Comparison of ENCODE assay signal across 8 cellular contexts in genomic region chr11:75597636-75598035, GRCh38. TPM values are rescaled to one million over a fixed set of nuclear protein-coding genes. Genes with fewer than 3 reads are reported as not detected.
DNase-seq lines count a peak whose midpoint lies in the region; ATAC-seq and TF ChIP-seq lines count a peak whose summit lies in the region.

No MANE protein-coding gene starts in this region.

- DNase-seq in NCI-H524 (lab: John Stamatoyannopoulos, UW) (peak; percentile 18 to 67), NCI-H524 treated with DMSO at 0.1 percent for 48 hours (lab: John Stamatoyannopoulos, UW) (no peak), NCI-H1092 treated with DMSO at 0.1 percent for 48 hours (lab: John Stamatoyannopoulos, UW) (peak; percentile 74), UCSD-AML1 (lab: John Stamatoyannopoulos, UW; ENCODE audit: unreplicated experiment) (peak; percentile 24), right lobe of liver (no peak), occipital lobe (lab: John Stamatoyannopoulos, UW) (no peak), HK-2 (ENCODE audit: unreplicated experiment) (no peak)

- peak in 3 of 4 donors; percentile 32 to 50 (median 46) for ATAC-seq in right lobe of liver
- no peak for ATAC-seq in HG03342 (IDR thresholded peaks at IDR 0.05; ENCODE audit: unreplicated experiment)

- H3K27me3 ChIP-seq in right lobe of liver = no peaks in the 10 kb centered on the region

- TF ChIP-seq CTCF in right lobe of liver (IDR thresholded peaks at IDR 0.05) = peak in 3 of 4 donors; percentile 16 to 30 (median 29)

- intact Hi-C loops in right lobe of liver (cut with DNase I) = no loop called here

- 17% methylated on average over 1 of the region's 4 CpGs for WGBS in right lobe of liver (ENCODE audit: insufficient coverage, low coverage, low lambda C conversion rate, missing lambda C conversion rate)

- no peaks in the 10 kb centered on the region for H3K36me3 ChIP-seq in right lobe of liver

- no peaks in the 10 kb centered on the region for H3K4me1 ChIP-seq in right lobe of liver

- H3K9me3 ChIP-seq in right lobe of liver = no peaks in the 10 kb centered on the region

- no peak overlapping the region for H3K27ac ChIP-seq in right lobe of liver

- no peak overlapping the region for H3K4me3 ChIP-seq in right lobe of liver

- TF ChIP-seq POLR2A in right lobe of liver (IDR thresholded peaks at IDR 0.05) = no peak

RNA-seq across cellular contexts. Expression of gene SERPINH1, which starts 35.6 kb away (rescaled TPM):
- total RNA-seq in right lobe of liver (10 to 100 TPM; 14.6 to 44.3 (median 33.8) TPM), occipital lobe (29.3 TPM)

Comparison
In these comparisons a context has a peak if more than half of its experiments do, and no peak if none do; other contexts are left out.
1. DNase-seq: peak in NCI-H524 (2 of 2), NCI-H1092 treated with DMSO at 0.1 percent for 48 hours (single experiment) and UCSD-AML1 (single experiment); none in NCI-H524 treated with DMSO at 0.1 percent for 48 hours (single experiment), right lobe of liver (0 of 3), occipital lobe (single experiment) and HK-2 (single experiment).